In genomic region chr3:181761906-181762305, GRCh38 we compare ENCODE assay signal across 21 cellular contexts. TPM values are rescaled to one million over a fixed set of nuclear protein-coding genes. Genes with fewer than 3 reads are reported as not detected.
"Had no signal": no experiment of that assay in that cellular context is flagged by ENCODE, and none has a peak within 500 bp of the region (broad histone marks: within the 10 kb centered on the region; RNA-seq: fewer than 3 reads in every experiment).

No MANE protein-coding gene starts in this region.

- H3K27me3 ChIP-seq: left lung had no signal

- H3K4me2 ChIP-seq: hepatocyte had no signal

- H3K9me3 ChIP-seq: esophagus muscularis mucosa, gastroesophageal sphincter, heart left ventricle, left lung, lower lobe of right lung, mucosa of descending colon had no signal

- H3K36me3 ChIP-seq: esophagus muscularis mucosa, gastroesophageal sphincter, heart left ventricle, left lung, lower lobe of right lung had no signal

- H3K27ac ChIP-seq: coronary artery, dorsolateral prefrontal cortex, esophagus muscularis mucosa, foreskin keratinocyte, gastroesophageal sphincter, heart left ventricle, hepatocyte, left lung, lower lobe of right lung had no signal

- H2AFZ ChIP-seq: hepatocyte had no signal

- ATAC-seq: foreskin keratinocyte, gastroesophageal sphincter, heart left ventricle, left cardiac atrium, left lung, left ventricle myocardium superior, lower lobe of right lung, mucosa of descending colon had no signal

- H3K4me1 ChIP-seq: esophagus muscularis mucosa, foreskin keratinocyte, gastroesophageal sphincter, heart left ventricle, left lung, lower lobe of right lung had no signal

- H3K4me3 ChIP-seq: coronary artery, dorsolateral prefrontal cortex, esophagus muscularis mucosa, gastroesophageal sphincter, heart left ventricle, hepatocyte, left lung, lower lobe of right lung, mucosa of descending colon had no signal

- DNase-seq: dermis blood vessel endothelial cell; dorsolateral prefrontal cortex; effector CD4-positive, alpha-beta T cell; effector memory CD4-positive, alpha-beta T cell; foreskin keratinocyte; heart left ventricle; hypothalamus; immature natural killer cell; left cardiac atrium; left lung; left ventricle myocardium superior; lower lobe of right lung; mesenchymal stem cell; mucosa of descending colon; naive B cell had no signal

- H3K79me2 ChIP-seq: hepatocyte had no signal

RNA-seq across cellular contexts. Expression of gene SOX2, which starts 50.2 kb away (rescaled TPM):
- polyA plus RNA-seq: fibroblast of lung, immature natural killer cell, keratinocyte had no signal
